ENCODE assay signal across 16 cellular contexts in the genomic region with DNA sequence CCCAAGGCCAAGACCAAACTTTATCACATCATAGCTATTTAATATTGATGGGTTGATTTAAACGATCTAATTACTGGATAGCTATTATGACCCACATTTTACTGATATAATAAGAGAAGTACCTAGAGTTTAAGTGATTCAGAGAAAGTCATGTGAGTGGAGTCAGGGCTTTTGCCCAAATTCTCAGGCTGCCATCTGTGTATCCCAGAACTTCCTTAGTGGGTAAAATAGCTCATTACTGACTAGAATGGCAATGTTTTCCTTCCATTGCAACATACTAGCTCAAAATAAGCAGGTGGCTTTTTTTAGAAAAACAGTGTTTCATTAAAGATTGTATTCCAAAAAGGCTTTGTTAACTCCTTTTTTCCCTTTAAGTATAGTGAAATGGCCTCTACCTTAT.
DNase-seq lines count a peak whose midpoint lies in the region; ATAC-seq and TF ChIP-seq lines count a peak whose summit lies in the region.
"Had no signal": no experiment of that assay in that cellular context is flagged by ENCODE, and none has a peak within 500 bp of the region (broad histone marks: within the 10 kb centered on the region; RNA-seq: fewer than 3 reads in every experiment).

No MANE protein-coding gene starts in this region.

- peaks cover 25% of the 10 kb centered on the region for H3K4me1 Mint-ChIP-seq in activated T-helper 1 cell treated with anti-CD3 and anti-CD28 coated beads, Interleukin-12 subunit alpha, Interleukin-12 subunit beta, Interleukin-2, Interleukin-4 antibody, amounts not matched to agents 30 ng/mL and 10 ng/mL and 1 ng/mL, durations not matched to agents 14 hours and 24 hours and 36 hours (ENCODE audit: low read depth)
- H3K4me1 Mint-ChIP-seq: H9 had no signal

- no peaks in the 10 kb centered on the region for H3K9me3 Mint-ChIP-seq in activated T-helper 1 cell treated with anti-CD3 and anti-CD28 coated beads, Interleukin-12 subunit alpha, Interleukin-12 subunit beta, Interleukin-2, Interleukin-4 antibody, amounts not matched to agents 30 ng/mL and 10 ng/mL and 1 ng/mL, durations not matched to agents 14 hours and 24 hours and 36 hours
- H3K9me3 Mint-ChIP-seq: H9 had no signal

- H3K27ac ChIP-seq in thoracic aorta, result peak overlapping the region; percentile 84 to 92
- H3K27ac ChIP-seq: BLaER1 treated with 17β-estradiol and CSF1 and Interleukin-3, amounts not matched to agents 10 nM and 100 nM; Peyer's patch had no signal

- peaks cover 4% of the 10 kb centered on the region for H3K27me3 Mint-ChIP-seq in activated T-helper 1 cell treated with anti-CD3 and anti-CD28 coated beads, Interleukin-12 subunit alpha, Interleukin-12 subunit beta, Interleukin-2, Interleukin-4 antibody, amounts not matched to agents 30 ng/mL and 10 ng/mL and 1 ng/mL, durations not matched to agents 14 hours and 24 hours and 36 hours (ENCODE audit: insufficient read depth)

- H3K4me3 Mint-ChIP-seq in activated T-helper 1 cell treated with anti-CD3 and anti-CD28 coated beads, Interleukin-12 subunit alpha, Interleukin-12 subunit beta, Interleukin-2, Interleukin-4 antibody, amounts not matched to agents 30 ng/mL and 10 ng/mL and 1 ng/mL, durations not matched to agents 14 hours and 24 hours and 36 hours, result peak overlapping the region; percentile 42
- H3K4me3 Mint-ChIP-seq: H9 had no signal

- ATAC-seq in left lobe of liver (peak; percentile 44), thoracic aorta (ENCODE audit: insufficient number of reproducible peaks, low FRiP score, low read depth) (peak; percentile 87), GM19463 (IDR thresholded peaks at IDR 0.05; ENCODE audit: unreplicated experiment) (no peak), GM21367 (IDR thresholded peaks at IDR 0.05; ENCODE audit: unreplicated experiment) (no peak)

- no peak overlapping the region for H3K27ac Mint-ChIP-seq in activated T-helper 1 cell treated with anti-CD3 and anti-CD28 coated beads, Interleukin-12 subunit alpha, Interleukin-12 subunit beta, Interleukin-2, Interleukin-4 antibody, amounts not matched to agents 30 ng/mL and 10 ng/mL and 1 ng/mL, durations not matched to agents 14 hours and 24 hours and 36 hours
- H3K27ac Mint-ChIP-seq: H9 had no signal

- no peaks in the 10 kb centered on the region for H3K36me3 ChIP-seq in thoracic aorta
- H3K36me3 ChIP-seq: BLaER1 treated with 17β-estradiol and CSF1 and Interleukin-3, amounts not matched to agents 10 nM and 100 nM; Peyer's patch had no signal

- H3K4me3 ChIP-seq in thoracic aorta, result peak overlapping the region; percentile 27
- H3K4me3 ChIP-seq: BLaER1 treated with 17β-estradiol and CSF1 and Interleukin-3, amounts not matched to agents 10 nM and 100 nM; Peyer's patch had no signal

- no peak for TF ChIP-seq CTCF in thoracic aorta (IDR thresholded peaks at IDR 0.05)

- H3K9me3 ChIP-seq in thoracic aorta, result no peaks in the 10 kb centered on the region
- H3K9me3 ChIP-seq: BLaER1 treated with 17β-estradiol and CSF1 and Interleukin-3, amounts not matched to agents 10 nM and 100 nM; Peyer's patch; SK-N-SH had no signal

- DNase-seq in MV-4-11 (lab: John Stamatoyannopoulos, UW), result peak; percentile 9
- no peak for DNase-seq in activated T-helper 1 cell treated with anti-CD3 and anti-CD28 coated beads, Interleukin-12 subunit alpha, Interleukin-12 subunit beta, Interleukin-2, Interleukin-4 antibody, amounts not matched to agents 30 ng/mL and 10 ng/mL and 1 ng/mL, durations not matched to agents 14 hours and 24 hours and 36 hours (ENCODE audit: low spot score)
- DNase-seq in left lobe of liver (ENCODE audit: low spot score), result no peak
- no peak for DNase-seq in thoracic aorta (ENCODE audit: low spot score)
- no peak for DNase-seq in GM03348 (ENCODE audit: low spot score)
- DNase-seq: DMS 273 treated with DMSO at 0.1 percent for 48 hours, H9, IMR-90, NCI-H1092, NCI-H69, Peyer's patch, Right ventricle myocardium superior, SK-N-SH had no signal

- no peaks in the 10 kb centered on the region for H3K27me3 ChIP-seq in thoracic aorta (replicated peaks; ENCODE audit: insufficient read depth)
- H3K27me3 ChIP-seq: BLaER1 treated with 17β-estradiol and CSF1 and Interleukin-3, amounts not matched to agents 10 nM and 100 nM; Peyer's patch had no signal

- intact Hi-C loops in activated T-helper 1 cell treated with anti-CD3 and anti-CD28 coated beads, Interleukin-12 subunit alpha, Interleukin-12 subunit beta, Interleukin-2, Interleukin-4 antibody, amounts not matched to agents 30 ng/mL and 10 ng/mL and 1 ng/mL, durations not matched to agents 14 hours and 24 hours and 36 hours (cut with micrococcal nuclease), result loop anchor here (5.0 kb wide), 3 partner anchors 43 to 112 kb away; a partner anchor contains a TSS

- peaks cover 43 to 71% of the 10 kb centered on the region in 2 donors for H3K4me1 ChIP-seq in thoracic aorta (ENCODE audit: control insufficient read depth in 1 of 2, low read depth in 2 of 2)

- no peaks in the 10 kb centered on the region for H3K36me3 Mint-ChIP-seq in activated T-helper 1 cell treated with anti-CD3 and anti-CD28 coated beads, Interleukin-12 subunit alpha, Interleukin-12 subunit beta, Interleukin-2, Interleukin-4 antibody, amounts not matched to agents 30 ng/mL and 10 ng/mL and 1 ng/mL, durations not matched to agents 14 hours and 24 hours and 36 hours (ENCODE audit: low read depth)

Comparison
In these comparisons a context has a peak if more than half of its experiments do, and no peak if none do; other contexts are left out.
1. ATAC-seq: peak in left lobe of liver (single experiment) and thoracic aorta (single experiment); none in GM19463 (single experiment) and GM21367 (single experiment).